ENCODE assay signal across 12 cellular contexts in the genomic region with DNA sequence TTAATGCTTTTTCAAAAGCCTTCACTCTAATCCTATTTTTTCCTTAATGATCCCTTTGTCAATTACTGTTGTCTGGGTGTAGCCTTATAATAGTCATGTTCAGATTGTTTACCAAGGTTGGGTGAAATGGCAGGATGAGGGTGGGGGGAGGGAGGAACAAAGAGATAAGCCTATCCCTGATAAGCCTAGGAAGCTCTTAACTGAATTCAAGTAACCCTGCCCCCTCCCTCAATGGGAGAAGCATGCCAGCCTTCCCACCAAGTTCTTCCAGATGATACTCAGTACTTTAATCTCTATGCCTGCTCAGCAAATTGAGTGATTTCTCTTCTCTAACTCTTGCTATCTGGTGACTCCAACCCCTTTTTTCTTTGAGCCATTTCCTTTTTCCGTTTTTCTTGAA.
"Had no signal": no experiment of that assay in that cellular context is flagged by ENCODE, and none has a peak within 500 bp of the region (broad histone marks: within the 10 kb centered on the region; RNA-seq: fewer than 3 reads in every experiment).

No MANE protein-coding gene starts in this region.

- ATAC-seq: stimulated activated effector memory CD8-positive, alpha-beta T cell treated with anti-CD3 and anti-CD28 coated beads, Interleukin-12 subunit alpha, Interleukin-12 subunit beta, amount 100 ng/mL, for 72 hours had no signal

- H3K9ac ChIP-seq: neural progenitor cell had no signal

- H2AFZ ChIP-seq: neural progenitor cell had no signal

- H3K9me3 Mint-ChIP-seq: activated CD4-positive, alpha-beta T cell treated with anti-CD3 and anti-CD28 coated beads, Interleukin-2, amount 10 ng/mL, durations not matched to agents 24 days and 14 days; neural progenitor cell; stimulated activated effector memory CD8-positive, alpha-beta T cell treated with anti-CD3 and anti-CD28 coated beads, Interleukin-12 subunit alpha, Interleukin-12 subunit beta, amount 100 ng/mL, for 72 hours had no signal

- H3K27ac Mint-ChIP-seq: activated CD4-positive, alpha-beta T cell treated with anti-CD3 and anti-CD28 coated beads, Interleukin-2, amount 10 ng/mL, durations not matched to agents 24 days and 14 days; neural progenitor cell; stimulated activated effector memory CD8-positive, alpha-beta T cell treated with anti-CD3 and anti-CD28 coated beads, Interleukin-12 subunit alpha, Interleukin-12 subunit beta, amount 100 ng/mL, for 72 hours had no signal

- H3K36me3 Mint-ChIP-seq: neural progenitor cell; stimulated activated effector memory CD8-positive, alpha-beta T cell treated with anti-CD3 and anti-CD28 coated beads, Interleukin-12 subunit alpha, Interleukin-12 subunit beta, amount 100 ng/mL, for 72 hours had no signal

- H3K27ac ChIP-seq: left ventricle myocardium inferior, neural progenitor cell, tibial artery had no signal

- H3K4me1 Mint-ChIP-seq: activated CD4-positive, alpha-beta T cell treated with anti-CD3 and anti-CD28 coated beads, Interleukin-2, amount 10 ng/mL, durations not matched to agents 24 days and 14 days; stimulated activated effector memory CD8-positive, alpha-beta T cell treated with anti-CD3 and anti-CD28 coated beads, Interleukin-12 subunit alpha, Interleukin-12 subunit beta, amount 100 ng/mL, for 72 hours had no signal

- H3K27me3 Mint-ChIP-seq: activated CD4-positive, alpha-beta T cell treated with anti-CD3 and anti-CD28 coated beads, Interleukin-2, amount 10 ng/mL, durations not matched to agents 24 days and 14 days had no signal

- H3K4me1 ChIP-seq: left ventricle myocardium inferior, tibial artery had no signal

- H3K4me3 ChIP-seq: esophagus squamous epithelium, left ventricle myocardium inferior, neural progenitor cell, tibial artery had no signal

- DNase-seq: activated CD4-positive, alpha-beta T cell treated with anti-CD3 and anti-CD28 coated beads, Interleukin-2, amount 10 ng/mL, durations not matched to agents 24 days and 14 days; activated CD4-positive, CD25-positive, alpha-beta regulatory T cell; activated CD8-positive, alpha-beta memory T cell treated with anti-CD3 and anti-CD28 coated beads for 24 hours; activated naive CD4-positive, alpha-beta T cell treated with Interleukin-2 at 50 U/mL for 16 hours; esophagus squamous epithelium; hypothalamus; kidney; left ventricle myocardium inferior; stimulated activated CD4-positive, alpha-beta T cell treated with anti-CD3 and anti-CD28 coated beads, Interleukin-2, amount 100 ng/mL, for 24 hours; tibial artery had no signal

- H3K9me3 ChIP-seq: esophagus squamous epithelium, tibial artery had no signal

- H3K36me3 ChIP-seq: esophagus squamous epithelium, left ventricle myocardium inferior, neural progenitor cell, tibial artery had no signal

- H3K4me2 ChIP-seq: neural progenitor cell had no signal

- H3K27me3 ChIP-seq: esophagus squamous epithelium, neural progenitor cell, tibial artery had no signal

- H3K4me3 Mint-ChIP-seq: activated CD4-positive, alpha-beta T cell treated with anti-CD3 and anti-CD28 coated beads, Interleukin-2, amount 10 ng/mL, durations not matched to agents 24 days and 14 days; neural progenitor cell; stimulated activated effector memory CD8-positive, alpha-beta T cell treated with anti-CD3 and anti-CD28 coated beads, Interleukin-12 subunit alpha, Interleukin-12 subunit beta, amount 100 ng/mL, for 72 hours had no signal
